ENCODE assay signal across 13 cellular contexts in the genomic region with DNA sequence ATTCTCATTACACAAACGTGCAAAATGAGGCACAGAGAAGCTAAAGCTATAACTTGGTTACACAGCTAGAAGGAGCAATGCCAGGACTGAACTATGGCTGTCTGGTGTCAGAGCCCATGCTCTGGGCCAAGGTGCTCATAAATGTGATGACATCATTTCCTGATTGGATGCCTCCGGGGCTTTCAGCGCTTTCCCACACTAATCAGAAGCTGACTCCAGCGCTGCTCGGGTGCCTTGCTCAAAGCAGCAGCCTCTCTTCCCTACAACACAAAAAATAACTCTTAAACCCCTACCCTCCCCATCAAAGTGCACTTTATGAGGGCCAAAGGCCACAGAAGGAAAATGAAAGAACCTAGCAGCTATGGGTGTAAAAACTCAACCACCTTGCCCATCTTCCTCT.
DNase-seq lines count a peak whose midpoint lies in the region; ATAC-seq and TF ChIP-seq lines count a peak whose summit lies in the region.
"Had no signal": no experiment of that assay in that cellular context is flagged by ENCODE, and none has a peak within 500 bp of the region (broad histone marks: within the 10 kb centered on the region; RNA-seq: fewer than 3 reads in every experiment).

No MANE protein-coding gene starts in this region.

- DNase-seq in HT1080 (ENCODE audit: low read depth) (peak; percentile 69), brain microvascular endothelial cell (peak; percentile 60), left kidney (ENCODE audit: low read depth, low spot score) (peak; percentile 55)
- no peak for DNase-seq in activated CD4-positive, alpha-beta T cell treated with anti-CD3 and anti-CD28 coated beads, Interleukin-2, amount 50 U/mL, for 1 hour
- DNase-seq in effector CD8-positive, alpha-beta T cell (lab: John Stamatoyannopoulos, UW): no peak
- DNase-seq: activated CD4-positive, alpha-beta T cell treated with anti-CD3 and anti-CD28 coated beads for 4 hours; hypothalamus; NCI-H1092 had no signal

- TF ChIP-seq CTCF in brain microvascular endothelial cell (IDR thresholded peaks at IDR 0.05; ENCODE audit: low read depth, low read length, missing control alignments): no peak

- H3K4me1 ChIP-seq in BLaER1 treated with 17β-estradiol and CSF1 and Interleukin-3, amounts not matched to agents 10 nM and 100 nM: peaks cover 26 to 99% (median 90%) of the 10 kb centered on the region in 10 experiments
- H3K4me1 ChIP-seq: ascending aorta had no signal

- H3K4me3 ChIP-seq in BLaER1 treated with 17β-estradiol and CSF1 and Interleukin-3, amounts not matched to agents 10 nM and 100 nM: no peak overlapping the region
- no peak overlapping the region for H3K4me3 ChIP-seq in brain microvascular endothelial cell (ENCODE audit: low read depth, low read length)
- H3K4me3 ChIP-seq: ascending aorta had no signal

- peaks cover 0 to 3% (median 0%) of the 10 kb centered on the region in 11 experiments; a peak in 1 of 22 replicates for H3K9me3 ChIP-seq in BLaER1 treated with 17β-estradiol and CSF1 and Interleukin-3, amounts not matched to agents 10 nM and 100 nM (replicated peaks in 1 of 11)
- H3K9me3 ChIP-seq: ascending aorta, neutrophil had no signal

- H3K9ac ChIP-seq in BLaER1 treated with 17β-estradiol and CSF1 and Interleukin-3, amounts not matched to agents 10 nM and 100 nM: 0 out of 22 replicates have a peak overlapping the region, but pooled peaks of 1 of the 11 experiments have one; percentile 9

- H3K36me3 ChIP-seq in BLaER1 treated with 17β-estradiol and CSF1 and Interleukin-3, amounts not matched to agents 10 nM and 100 nM: peaks cover 0 to 46% (median 10%) of the 10 kb centered on the region in 11 experiments; a peak in 12 of 22 replicates
- H3K36me3 ChIP-seq in brain microvascular endothelial cell (replicated peaks): no peaks in the 10 kb centered on the region
- H3K36me3 ChIP-seq: ascending aorta, neutrophil had no signal

- H3K27ac ChIP-seq in BLaER1 treated with 17β-estradiol and CSF1 and Interleukin-3, amounts not matched to agents 10 nM and 100 nM: peak overlapping the region in 3 of 11 experiments; percentile 0 to 88 (median 65); a peak in 4 of 22 replicates
- no peak overlapping the region for H3K27ac ChIP-seq in brain microvascular endothelial cell
- H3K27ac ChIP-seq: ascending aorta, neutrophil had no signal

- H3K27me3 ChIP-seq in BLaER1 treated with 17β-estradiol and CSF1 and Interleukin-3, amounts not matched to agents 10 nM and 100 nM: no peaks in the 10 kb centered on the region
- no peaks in the 10 kb centered on the region for H3K27me3 ChIP-seq in brain microvascular endothelial cell (replicated peaks)
- H3K27me3 ChIP-seq: ascending aorta, neutrophil had no signal

- ATAC-seq in GM18511 (IDR thresholded peaks at IDR 0.05; ENCODE audit: unreplicated experiment): no peak
- ATAC-seq in GM21723 (IDR thresholded peaks at IDR 0.05; ENCODE audit: unreplicated experiment): no peak

- in situ Hi-C loops in brain microvascular endothelial cell (cut with HindIII; ENCODE audit: low pct_ligation_motif_present, low sequenced_read_pairs): no loop called here

- H3K4me2 ChIP-seq in BLaER1 treated with 17β-estradiol and CSF1 and Interleukin-3, amounts not matched to agents 10 nM and 100 nM: peak overlapping the region; percentile 46 to 90 (median 76)

- H4K20me1 ChIP-seq in BLaER1 treated with 17β-estradiol and CSF1 and Interleukin-3, amounts not matched to agents 10 nM and 100 nM: no peaks in the 10 kb centered on the region

Comparison
In these comparisons a context has a peak if more than half of its experiments do, and no peak if none do; other contexts are left out.
1. DNase-seq: peak in HT1080 (single experiment), brain microvascular endothelial cell (single experiment) and left kidney (single experiment); none in activated CD4-positive, alpha-beta T cell treated with anti-CD3 and anti-CD28 coated beads, Interleukin-2, amount 50 U/mL, for 1 hour (single experiment) and effector CD8-positive, alpha-beta T cell (single experiment).